Comparison of ENCODE assay signal across 16 cellular contexts in genomic region chr1:111602302-111602701, GRCh38.
A peak's percentile ranks its signal among the peaks of the same experiment; 100 is the strongest.
DNase-seq lines count a peak whose midpoint lies in the region; ATAC-seq and TF ChIP-seq lines count a peak whose summit lies in the region.
"Had no signal": no experiment of that assay in that cellular context is flagged by ENCODE, and none has a peak within 500 bp of the region (broad histone marks: within the 10 kb centered on the region; RNA-seq: fewer than 3 reads in every experiment).

No MANE protein-coding gene starts in this region.

- H3K9me3 ChIP-seq in BLaER1, result no peaks in the 10 kb centered on the region
- no peaks in the 10 kb centered on the region for H3K9me3 ChIP-seq in DOHH2 (ENCODE audit: control insufficient read depth, insufficient read depth, low read length)
- no peaks in the 10 kb centered on the region for H3K9me3 ChIP-seq in OCI-LY1 (ENCODE audit: low read length)
- H3K9me3 ChIP-seq: colonic mucosa, lower lobe of right lung had no signal

- peaks cover 2% of the 10 kb centered on the region for H3K36me3 Mint-ChIP-seq in activated naive CD8-positive, alpha-beta T cell treated with anti-CD3 and anti-CD28 coated beads, Interleukin-2, amount 50 U/mL, for 24 hours (ENCODE audit: low read depth)

- H3K36me3 ChIP-seq in BLaER1, result no peaks in the 10 kb centered on the region
- no peaks in the 10 kb centered on the region for H3K36me3 ChIP-seq in DOHH2 (ENCODE audit: control insufficient read depth, low read length)
- H3K36me3 ChIP-seq in OCI-LY1 (ENCODE audit: insufficient read depth, low read length), result no peaks in the 10 kb centered on the region
- H3K36me3 ChIP-seq: colonic mucosa, lower lobe of right lung had no signal

- H3K4me2 ChIP-seq in BLaER1 (peak overlapping the region; percentile 49), DOHH2 (ENCODE audit: low read length) (peak overlapping the region; percentile 63), OCI-LY1 (ENCODE audit: low read length) (0 out of 2 replicates have a peak overlapping the region, but pooled peaks have one; percentile 16)

- no peak for ATAC-seq in activated naive CD8-positive, alpha-beta T cell treated with anti-CD3 and anti-CD28 coated beads, Interleukin-2, amount 50 U/mL, for 24 hours
- ATAC-seq in GM18498 (IDR thresholded peaks at IDR 0.05; ENCODE audit: unreplicated experiment), result no peak
- ATAC-seq: lower lobe of right lung, Panc1 had no signal

- H3K4me3 ChIP-seq in BLaER1, result no peak overlapping the region
- peak overlapping the region; percentile 53 for H3K4me3 ChIP-seq in DOHH2 (ENCODE audit: low read length)
- H3K4me3 ChIP-seq in OCI-LY1 (ENCODE audit: low read depth, low read length, poor library complexity, severe bottlenecking), result no peak overlapping the region
- H3K4me3 ChIP-seq: colonic mucosa, lower lobe of right lung had no signal

- H3K9ac ChIP-seq in BLaER1 (no peak overlapping the region), OCI-LY1 (ENCODE audit: low read length) (no peak overlapping the region)

- no peaks in the 10 kb centered on the region for H3K27me3 Mint-ChIP-seq in activated naive CD8-positive, alpha-beta T cell treated with anti-CD3 and anti-CD28 coated beads, Interleukin-2, amount 50 U/mL, for 24 hours

- H3K4me1 ChIP-seq in BLaER1 (peaks cover 12% of the 10 kb centered on the region), DOHH2 (ENCODE audit: control insufficient read depth, low read length) (peaks cover 90% of the 10 kb centered on the region), OCI-LY1 (ENCODE audit: insufficient read depth, low read length, severe bottlenecking) (peaks cover 50% of the 10 kb centered on the region)
- H3K4me1 ChIP-seq: colonic mucosa had no signal

- no peaks in the 10 kb centered on the region for H3K9me3 Mint-ChIP-seq in activated naive CD8-positive, alpha-beta T cell treated with anti-CD3 and anti-CD28 coated beads, Interleukin-2, amount 50 U/mL, for 24 hours

- H3K9me2 ChIP-seq in DOHH2 (replicated peaks; ENCODE audit: control insufficient read depth, low read length), result no peaks in the 10 kb centered on the region
- H3K9me2 ChIP-seq in OCI-LY1 (ENCODE audit: low read depth, low read length), result no peaks in the 10 kb centered on the region

- no peaks in the 10 kb centered on the region for H3K27me3 ChIP-seq in BLaER1
- no peaks in the 10 kb centered on the region for H3K27me3 ChIP-seq in DOHH2 (ENCODE audit: control insufficient read depth, low read length)
- H3K27me3 ChIP-seq in OCI-LY1 (ENCODE audit: insufficient read depth, low read length), result no peaks in the 10 kb centered on the region
- H3K27me3 ChIP-seq: colonic mucosa had no signal

- H3F3A ChIP-seq in DOHH2 (ENCODE audit: control insufficient read depth, insufficient read depth) (no peaks in the 10 kb centered on the region; the same call in 1 of the 2 replicates), OCI-LY1 (ENCODE audit: insufficient read depth, low read length) (no peaks in the 10 kb centered on the region)

- no peak for DNase-seq in activated naive CD8-positive, alpha-beta T cell treated with anti-CD3 and anti-CD28 coated beads, Interleukin-2, amount 50 U/mL, for 24 hours
- no peak for DNase-seq in DMS53 treated with DMSO at 0.1 percent for 48 hours (lab: John Stamatoyannopoulos, UW; ENCODE audit: unreplicated experiment)
- DNase-seq in NCI-H1092 (lab: John Stamatoyannopoulos, UW), result no peak
- no peak for DNase-seq in NCI-H1436 treated with DMSO at 0.1 percent for 48 hours (lab: John Stamatoyannopoulos, UW)
- DNase-seq: anterior cingulate cortex, colonic mucosa, DMS153, Kasumi-1, lower lobe of right lung, NCI-H187 had no signal

- no peak overlapping the region for H3K4me3 Mint-ChIP-seq in activated naive CD8-positive, alpha-beta T cell treated with anti-CD3 and anti-CD28 coated beads, Interleukin-2, amount 50 U/mL, for 24 hours

- H4K20me1 ChIP-seq in BLaER1 (no peaks in the 10 kb centered on the region), DOHH2 (ENCODE audit: control insufficient read depth, insufficient read depth, low read depth, low read length) (no peaks in the 10 kb centered on the region), OCI-LY1 (ENCODE audit: insufficient read depth, low read length) (no peaks in the 10 kb centered on the region)

- H3K27ac Mint-ChIP-seq in activated naive CD8-positive, alpha-beta T cell treated with anti-CD3 and anti-CD28 coated beads, Interleukin-2, amount 50 U/mL, for 24 hours, result peak overlapping the region; percentile 93

- TF ChIP-seq CTCF in DOHH2 (IDR thresholded peaks at IDR 0.05; ENCODE audit: low read depth, low read length, poor library complexity, severe bottlenecking) (no peak), OCI-LY1 (IDR thresholded peaks at IDR 0.05; ENCODE audit: low read length) (no peak)

- H3K79me2 ChIP-seq in DOHH2 (ENCODE audit: control insufficient read depth, low read length), result no peaks in the 10 kb centered on the region
- H3K79me2 ChIP-seq in OCI-LY1 (ENCODE audit: insufficient read depth, low read length), result no peaks in the 10 kb centered on the region

- peaks cover 94% of the 10 kb centered on the region for H3K4me1 Mint-ChIP-seq in activated naive CD8-positive, alpha-beta T cell treated with anti-CD3 and anti-CD28 coated beads, Interleukin-2, amount 50 U/mL, for 24 hours

- no peak overlapping the region for H2AFZ ChIP-seq in OCI-LY1 (ENCODE audit: low read length)

- H3K27ac ChIP-seq in BLaER1 (no peak overlapping the region), DOHH2 (ENCODE audit: low read depth, low read length) (peak overlapping the region; percentile 70), OCI-LY1 (ENCODE audit: low read depth, low read length, poor library complexity, severe bottlenecking) (no peak overlapping the region)
- H3K27ac ChIP-seq: colonic mucosa, epithelial cell of prostate, lower lobe of right lung had no signal
